18 cellular contexts compared by ENCODE assay signal in the genomic region with DNA sequence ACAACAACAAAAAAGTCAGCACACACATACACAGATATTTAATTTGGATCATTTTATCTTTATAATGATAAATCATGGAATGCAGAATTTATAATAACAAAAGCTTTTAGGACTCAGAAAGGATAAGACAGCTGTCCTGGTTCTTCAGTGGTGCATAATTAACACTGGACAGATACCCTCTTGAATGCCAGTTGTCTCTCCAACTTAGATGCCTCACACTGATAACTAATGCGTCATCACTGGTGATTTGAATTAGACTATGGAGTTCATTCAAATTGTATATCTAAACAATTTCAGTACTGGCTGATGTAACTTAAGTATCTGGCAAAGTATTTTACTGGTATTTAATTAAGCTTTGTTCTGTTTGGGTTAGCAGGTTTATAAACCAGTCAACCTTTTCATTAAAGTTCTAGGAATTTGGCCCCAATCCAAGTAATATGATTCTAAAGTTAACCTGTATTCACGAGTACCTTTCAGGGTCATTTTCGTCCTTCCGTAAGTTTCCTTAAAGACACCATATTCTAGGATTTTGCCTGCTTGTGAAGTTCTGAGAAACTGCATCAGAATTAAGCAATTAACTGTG.
DNase-seq lines count a peak whose midpoint lies in the region.
"Had no signal": no experiment of that assay in that cellular context is flagged by ENCODE, and none has a peak within 500 bp of the region (broad histone marks: within the 10 kb centered on the region; RNA-seq: fewer than 3 reads in every experiment).

No MANE protein-coding gene starts in this region.

- no peaks in the 10 kb centered on the region for H3K27me3 Mint-ChIP-seq in activated T-cell treated with anti-CD3 and anti-CD28 coated beads, Interleukin-2, amount 50 U/mL, for 24 hours
- H3K27me3 Mint-ChIP-seq: B cell; CD4-positive, alpha-beta T cell; IgD-negative memory B cell had no signal

- H3K9ac ChIP-seq in mesenchymal stem cell (ENCODE audit: low read length), result no peak overlapping the region

- no peak overlapping the region for H3K14ac ChIP-seq in mesenchymal stem cell (ENCODE audit: low read length in 2 of 2)

- H4K8ac ChIP-seq in mesenchymal stem cell (ENCODE audit: low read length), result no peak overlapping the region

- H3K4me1 Mint-ChIP-seq in activated T-cell treated with anti-CD3 and anti-CD28 coated beads, Interleukin-2, amount 50 U/mL, for 24 hours (ENCODE audit: low read depth), result no peaks in the 10 kb centered on the region
- H3K4me1 Mint-ChIP-seq: B cell, IgD-negative memory B cell had no signal

- H3K4me1 ChIP-seq in SJCRH30 (peaks cover 19% of the 10 kb centered on the region), mesenchymal stem cell (ENCODE audit: control insufficient read depth, insufficient read depth, low read depth, low read length) (no peaks in the 10 kb centered on the region)

- DNase-seq in NCI-H1105 treated with DMSO at 0.1 percent for 48 hours (lab: John Stamatoyannopoulos, UW) (peak; percentile 23), NCI-H1105 (lab: John Stamatoyannopoulos, UW) (no peak), Caki2 (ENCODE audit: low read depth) (peak; percentile 48), SJCRH30 (peak; percentile 52 to 75), mesenchymal stem cell (peak; percentile 1), GOT3 (lab: John Stamatoyannopoulos, UW) (no peak), T1000 (lab: John Stamatoyannopoulos, UW) (no peak)
- no peak for DNase-seq in activated T-cell treated with anti-CD3 and anti-CD28 coated beads, Interleukin-2, amount 50 U/mL, for 24 hours
- DNase-seq: ACHN; C1 segment of cervical spinal cord; Calu3; CD4-positive, alpha-beta T cell; DMS153; DND-41; GDM1 had no signal

- H3K27me3 ChIP-seq in SJCRH30, result no peaks in the 10 kb centered on the region
- no peaks in the 10 kb centered on the region for H3K27me3 ChIP-seq in mesenchymal stem cell (ENCODE audit: control insufficient read depth in 1 of 2, insufficient read depth in 1 of 2, low read length in 2 of 2)

- H2BK5ac ChIP-seq in mesenchymal stem cell (ENCODE audit: low read depth, low read length, poor library complexity, severe bottlenecking), result no peak overlapping the region

- H2AFZ ChIP-seq in mesenchymal stem cell (ENCODE audit: low read depth, low read length), result no peak overlapping the region

- no peak overlapping the region for H3K4ac ChIP-seq in mesenchymal stem cell (ENCODE audit: low read depth in 1 of 2, low read length in 2 of 2)

- H2AK5ac ChIP-seq in mesenchymal stem cell (ENCODE audit: low read length, severe bottlenecking), result no peak overlapping the region

- peak overlapping the region; percentile 52 for H3K27ac ChIP-seq in SJCRH30
- no peak overlapping the region for H3K27ac ChIP-seq in mesenchymal stem cell (ENCODE audit: low read length, poor library complexity, severe bottlenecking)

- H3K27ac Mint-ChIP-seq in activated T-cell treated with anti-CD3 and anti-CD28 coated beads, Interleukin-2, amount 50 U/mL, for 24 hours, result no peak overlapping the region
- H3K27ac Mint-ChIP-seq: B cell; CD4-positive, alpha-beta T cell; IgD-negative memory B cell had no signal

- 78% methylated on average over 3 of the region's 4 CpGs for WGBS in mesenchymal stem cell

- no peak overlapping the region for H2BK12ac ChIP-seq in mesenchymal stem cell (ENCODE audit: low read length in 2 of 2)

- no peak overlapping the region for H3K4me3 Mint-ChIP-seq in activated T-cell treated with anti-CD3 and anti-CD28 coated beads, Interleukin-2, amount 50 U/mL, for 24 hours
- H3K4me3 Mint-ChIP-seq: B cell; CD4-positive, alpha-beta T cell; IgD-negative memory B cell had no signal

- H3K9me3 Mint-ChIP-seq in activated T-cell treated with anti-CD3 and anti-CD28 coated beads, Interleukin-2, amount 50 U/mL, for 24 hours, result peaks cover 13% of the 10 kb centered on the region

- no peaks in the 10 kb centered on the region for H3K79me1 ChIP-seq in mesenchymal stem cell (replicated peaks; ENCODE audit: low read length, poor library complexity, severe bottlenecking)

- H2BK15ac ChIP-seq in mesenchymal stem cell (ENCODE audit: low read depth, poor library complexity, severe bottlenecking), result no peak overlapping the region

- in situ Hi-C loops in Caki2 (cut with HindIII; ENCODE audit: low pct_unique_long_range_greater_than_20kb, low sequenced_read_pairs), result no loop called here

- H3K36me3 ChIP-seq in SJCRH30, result no peaks in the 10 kb centered on the region
- H3K36me3 ChIP-seq in mesenchymal stem cell (ENCODE audit: control insufficient read depth in 1 of 2, insufficient read depth in 2 of 2, low read depth in 1 of 2, low read length in 2 of 2), result no peaks in the 10 kb centered on the region
- H3K36me3 ChIP-seq: HAP-1 had no signal

- no peaks in the 10 kb centered on the region for H3K36me3 Mint-ChIP-seq in activated T-cell treated with anti-CD3 and anti-CD28 coated beads, Interleukin-2, amount 50 U/mL, for 24 hours (ENCODE audit: low read depth)
- H3K36me3 Mint-ChIP-seq: IgD-negative memory B cell had no signal

- H3K9me3 ChIP-seq in SJCRH30 (replicated peaks) (0 out of 2 replicates have a peak, but pooled peaks cover 3% of the 10 kb centered on the region), mesenchymal stem cell (ENCODE audit: control insufficient read depth, low read length) (no peaks in the 10 kb centered on the region)
- H3K9me3 ChIP-seq: HAP-1 had no signal

- H3K18ac ChIP-seq in mesenchymal stem cell (ENCODE audit: low read depth in 1 of 2, low read length in 2 of 2), result no peak overlapping the region

- H2BK120ac ChIP-seq in mesenchymal stem cell (ENCODE audit: low read depth, low read length), result no peak overlapping the region

- H3K4me2 ChIP-seq in mesenchymal stem cell (ENCODE audit: low read length, poor library complexity, severe bottlenecking), result no peak overlapping the region

- H3K23ac ChIP-seq in mesenchymal stem cell (ENCODE audit: low read length in 2 of 2), result no peak overlapping the region

- H4K91ac ChIP-seq in mesenchymal stem cell (ENCODE audit: low read length), result no peak overlapping the region

- no peak overlapping the region for H3K4me3 ChIP-seq in SJCRH30
- no peak overlapping the region for H3K4me3 ChIP-seq in mesenchymal stem cell (ENCODE audit: insufficient read depth in 1 of 2, low read depth in 1 of 2, low read length in 2 of 2)
- H3K4me3 ChIP-seq: HAP-1 had no signal

Comparison
In these comparisons a context has a peak if more than half of its experiments do, and no peak if none do; other contexts are left out.
1. DNase-seq: peak in NCI-H1105 treated with DMSO at 0.1 percent for 48 hours (single experiment), Caki2 (single experiment), SJCRH30 (2 of 2) and mesenchymal stem cell (single experiment); none in NCI-H1105 (single experiment), GOT3 (single experiment), T1000 (single experiment) and activated T-cell treated with anti-CD3 and anti-CD28 coated beads, Interleukin-2, amount 50 U/mL, for 24 hours (single experiment).